In genomic region chr20:60845146-60845545, GRCh38 we compare ENCODE assay signal across 26 cellular contexts.
"Had no signal": no experiment of that assay in that cellular context is flagged by ENCODE, and none has a peak within 500 bp of the region (broad histone marks: within the 10 kb centered on the region; RNA-seq: fewer than 3 reads in every experiment).

No MANE protein-coding gene starts in this region.

- H3K4me1 ChIP-seq: colonic mucosa, esophagus squamous epithelium, foreskin keratinocyte, gastroesophageal sphincter, heart left ventricle, left lung, lower lobe of right lung had no signal

- H3K9me3 ChIP-seq: colonic mucosa, esophagus squamous epithelium, gastroesophageal sphincter, heart left ventricle, left lung, lower lobe of right lung, mucosa of descending colon had no signal

- ATAC-seq: effector memory CD8-positive, alpha-beta T cell; esophagus mucosa; foreskin keratinocyte; gastroesophageal sphincter; heart left ventricle; left colon; left lung; left ventricle myocardium superior; lower lobe of right lung; mucosa of descending colon; naive thymus-derived CD8-positive, alpha-beta T cell had no signal

- DNase-seq: colonic mucosa; cortex of kidney; effector CD8-positive, alpha-beta T cell; effector memory CD8-positive, alpha-beta T cell; endodermal cell; erythroblast; esophagus squamous epithelium; foreskin keratinocyte; heart left ventricle; hypothalamus; immature natural killer cell; islet precursor cell; kidney; kidney glomerular epithelial cell; left colon; left lung; left ventricle myocardium superior; lower lobe of right lung; mesenchymal stem cell; mucosa of descending colon; naive B cell; naive thymus-derived CD8-positive, alpha-beta T cell had no signal

- H3K27ac ChIP-seq: colonic mucosa, epithelial cell of prostate, esophagus squamous epithelium, foreskin keratinocyte, gastroesophageal sphincter, heart left ventricle, hepatocyte, left lung, lower lobe of right lung had no signal

- H3K36me3 ChIP-seq: colonic mucosa, esophagus squamous epithelium, gastroesophageal sphincter, heart left ventricle, left lung, lower lobe of right lung had no signal

- H3K4me3 ChIP-seq: colonic mucosa, esophagus squamous epithelium, gastroesophageal sphincter, heart left ventricle, hepatocyte, left lung, lower lobe of right lung, mucosa of descending colon had no signal
